In genomic region chr2:217466799-217467198, GRCh38 we compare ENCODE assay signal across 20 cellular contexts.
"Had no signal": no experiment of that assay in that cellular context is flagged by ENCODE, and none has a peak within 500 bp of the region (broad histone marks: within the 10 kb centered on the region; RNA-seq: fewer than 3 reads in every experiment).

No MANE protein-coding gene starts in this region.

- H3K4me1 Mint-ChIP-seq: activated CD4-positive, alpha-beta memory T cell treated with anti-CD3 and anti-CD28 coated beads, Interleukin-2, amount 10 ng/mL, durations not matched to agents 7 days and 5 days; activated CD8-positive, alpha-beta memory T cell treated with anti-CD3 and anti-CD28 coated beads, Interleukin-2, amount 10 ng/mL, durations not matched to agents 7 days and 5 days had no signal

- H3K4me3 ChIP-seq: cardiac muscle cell, left lung, spleen, tibial artery had no signal

- H3K4me3 Mint-ChIP-seq: activated CD4-positive, alpha-beta memory T cell treated with anti-CD3 and anti-CD28 coated beads, Interleukin-2, amount 10 ng/mL, durations not matched to agents 7 days and 5 days; activated CD8-positive, alpha-beta memory T cell treated with anti-CD3 and anti-CD28 coated beads, Interleukin-2, amount 10 ng/mL, durations not matched to agents 7 days and 5 days; activated naive CD8-positive, alpha-beta T cell; naive B cell had no signal

- H3K9me3 Mint-ChIP-seq: activated CD4-positive, alpha-beta memory T cell treated with anti-CD3 and anti-CD28 coated beads, Interleukin-2, amount 10 ng/mL, durations not matched to agents 7 days and 5 days had no signal

- H3K27ac ChIP-seq: cardiac muscle cell, foreskin keratinocyte, left lung, neutrophil, parathyroid adenoma, spleen, tibial artery had no signal

- H3K9ac ChIP-seq: parathyroid adenoma had no signal

- H2AFZ ChIP-seq: parathyroid adenoma had no signal

- H3K36me3 ChIP-seq: cardiac muscle cell, left lung, neutrophil, spleen, tibial artery had no signal

- H3K9me3 ChIP-seq: left lung, neutrophil, spleen, tibial artery had no signal

- ATAC-seq: activated CD8-positive, alpha-beta memory T cell treated with anti-CD3 and anti-CD28 coated beads, Interleukin-2, amount 10 ng/mL, durations not matched to agents 7 days and 5 days; foreskin keratinocyte; left lung had no signal

- H3K4me1 ChIP-seq: left lung, parathyroid adenoma had no signal

- H3K27me3 Mint-ChIP-seq: activated CD4-positive, alpha-beta memory T cell treated with anti-CD3 and anti-CD28 coated beads, Interleukin-2, amount 10 ng/mL, durations not matched to agents 7 days and 5 days; activated CD8-positive, alpha-beta memory T cell treated with anti-CD3 and anti-CD28 coated beads, Interleukin-2, amount 10 ng/mL, durations not matched to agents 7 days and 5 days; activated naive CD8-positive, alpha-beta T cell had no signal

- H3K36me3 Mint-ChIP-seq: activated CD8-positive, alpha-beta memory T cell treated with anti-CD3 and anti-CD28 coated beads, Interleukin-2, amount 10 ng/mL, durations not matched to agents 7 days and 5 days had no signal

- DNase-seq: activated CD4-positive, alpha-beta memory T cell treated with anti-CD3 and anti-CD28 coated beads, Interleukin-2, amount 10 ng/mL, durations not matched to agents 7 days and 5 days; activated CD4-positive, alpha-beta T cell treated with anti-CD3 and anti-CD28 coated beads for 48 hours; activated CD4-positive, CD25-positive, alpha-beta regulatory T cell; activated CD8-positive, alpha-beta memory T cell treated with anti-CD3 and anti-CD28 coated beads, Interleukin-2, amount 10 ng/mL, durations not matched to agents 7 days and 5 days; amniotic stem cell; dermis blood vessel endothelial cell; effector memory CD4-positive, alpha-beta T cell; foreskin keratinocyte; glutamatergic neuron; hippocampal formation; left lung; mammary epithelial cell; naive B cell; spleen; stimulated activated naive CD4-positive, alpha-beta T cell had no signal

- H3K27ac Mint-ChIP-seq: activated CD4-positive, alpha-beta memory T cell treated with anti-CD3 and anti-CD28 coated beads, Interleukin-2, amount 10 ng/mL, durations not matched to agents 7 days and 5 days; activated CD8-positive, alpha-beta memory T cell treated with anti-CD3 and anti-CD28 coated beads, Interleukin-2, amount 10 ng/mL, durations not matched to agents 7 days and 5 days; activated naive CD8-positive, alpha-beta T cell; naive B cell had no signal

- H3K27me3 ChIP-seq: foreskin keratinocyte, left lung, neutrophil, spleen, tibial artery had no signal
